Comparison of ENCODE assay signal across 17 cellular contexts in genomic region chr3:180085122-180085710, GRCh38. TPM values are rescaled to one million over a fixed set of nuclear protein-coding genes. Genes with fewer than 3 reads are reported as not detected.
DNase-seq lines count a peak whose midpoint lies in the region; ATAC-seq and TF ChIP-seq lines count a peak whose summit lies in the region.
"Had no signal": no experiment of that assay in that cellular context is flagged by ENCODE, and none has a peak within 500 bp of the region (broad histone marks: within the 10 kb centered on the region; RNA-seq: fewer than 3 reads in every experiment).

No MANE protein-coding gene starts in this region.

- DNase-seq in GM12865 (ENCODE audit: low read depth), result peak; percentile 42
- peak; percentile 38 for DNase-seq in NAMALWA (ENCODE audit: low spot score)
- peak; percentile 8 for DNase-seq in OCI-M1 (lab: John Stamatoyannopoulos, UW)
- no peak for DNase-seq in colonic mucosa
- DNase-seq in psoas muscle, result no peak
- DNase-seq in adrenal gland, result no peak
- DNase-seq: activated gamma-delta T cell; effector CD8-positive, alpha-beta T cell; IMR-90; sigmoid colon; stimulated activated CD4-positive, alpha-beta T cell treated with anti-CD3 and anti-CD28 coated beads, Interleukin-4, amount 100 ng/mL, for 4 hours; stimulated activated naive CD4-positive, alpha-beta T cell treated with Interleukin-2 at 50 U/mL for 16 hours had no signal

- 35 to 51% (median 44%) methylated on average over 2 of the region's 2 CpGs for WGBS in psoas muscle, 3 donors
- WGBS in adrenal gland, 4 donors, result 30 to 52% (median 43%) methylated on average over 2 of the region's 2 CpGs

- H3K9me3 ChIP-seq in colonic mucosa (no peaks in the 10 kb centered on the region), psoas muscle (no peaks in the 10 kb centered on the region), adrenal gland (replicated peaks in 1 of 3) (no peaks in the 10 kb centered on the region)
- H3K9me3 ChIP-seq: BLaER1, SJSA1 had no signal

- H3K36me3 ChIP-seq in colonic mucosa (no peaks in the 10 kb centered on the region), psoas muscle (ENCODE audit: insufficient read depth in 1 of 2, low read depth in 1 of 2) (no peaks in the 10 kb centered on the region), adrenal gland (replicated peaks in 1 of 2) (no peaks in the 10 kb centered on the region)
- H3K36me3 ChIP-seq: BLaER1, sigmoid colon, SJSA1 had no signal

- no peak overlapping the region for H3K9ac ChIP-seq in colonic mucosa (ENCODE audit: low read depth in 2 of 2, low read length in 2 of 2)
- H3K9ac ChIP-seq: BLaER1 had no signal

- intact Hi-C loops in colonic mucosa (cut with DNase I), result no loop called here
- intact Hi-C loops in psoas muscle (cut with DNase I), result no loop called here
- intact Hi-C loops in adrenal gland (cut with DNase I), result no loop called here

- H3K4me1 ChIP-seq in colonic mucosa (no peaks in the 10 kb centered on the region), psoas muscle (no peaks in the 10 kb centered on the region), adrenal gland (replicated peaks in 1 of 2) (no peaks in the 10 kb centered on the region)
- H3K4me1 ChIP-seq: BLaER1, sigmoid colon, SJSA1 had no signal

- H3K27me3 ChIP-seq in colonic mucosa, result no peaks in the 10 kb centered on the region
- H3K27me3 ChIP-seq in psoas muscle (ENCODE audit: insufficient read depth in 3 of 3, low read length in 2 of 3), result no peaks in the 10 kb centered on the region
- no peaks in the 10 kb centered on the region for H3K27me3 ChIP-seq in adrenal gland
- H3K27me3 ChIP-seq: BLaER1, sigmoid colon, SJSA1 had no signal

- TF ChIP-seq CTCF in C4-2B (conservative IDR thresholded peaks at IDR 0.05) (peak; percentile 42), GM12865 (IDR thresholded peaks at IDR 0.05; ENCODE audit: insufficient read depth, low read depth, low read length, missing control alignments) (peak; percentile 32), colonic mucosa (IDR thresholded peaks at IDR 0.05) (no peak), psoas muscle (IDR thresholded peaks at IDR 0.05) (no peak), adrenal gland (IDR thresholded peaks at IDR 0.05) (no peak)

- H3K4me3 ChIP-seq in GM12865 (ENCODE audit: low read depth, low read length) (no peak overlapping the region), colonic mucosa (no peak overlapping the region), psoas muscle (no peak overlapping the region), adrenal gland (no peak overlapping the region)
- H3K4me3 ChIP-seq: BLaER1, sigmoid colon, SJSA1 had no signal

- H3K27ac ChIP-seq in C4-2B (no peak overlapping the region), colonic mucosa (no peak overlapping the region), psoas muscle (no peak overlapping the region), adrenal gland (no peak overlapping the region)
- H3K27ac ChIP-seq: BLaER1, sigmoid colon, SJSA1 had no signal

- no peak for ATAC-seq in psoas muscle
- ATAC-seq in GM21447 (IDR thresholded peaks at IDR 0.05; ENCODE audit: unreplicated experiment), result no peak

- no peak for TF ChIP-seq POLR2A in adrenal gland (IDR thresholded peaks at IDR 0.05)

RNA-seq across cellular contexts. Expression of gene PEX5L, which starts 48.5 kb away (rescaled TPM):
- total RNA-seq in colonic mucosa, result not detected
- not detected for total RNA-seq in psoas muscle
- polyA plus RNA-seq in psoas muscle, result under 1 TPM in 1 of 3 donors, not detected in 2; 0.14 TPM
- under 1 TPM in 5 of 8 donors, not detected in 3; 0.04 to 0.92 (median 0.28) TPM for total RNA-seq in adrenal gland
- under 1 TPM; 0.03 to 0.16 (median 0.07) TPM for polyA plus RNA-seq in adrenal gland
- total RNA-seq: activated CD8-positive, alpha-beta memory T cell treated with anti-CD3 and anti-CD28 coated beads for 36 hours; IMR-90; SJSA1 had no signal
- polyA plus RNA-seq: IMR-90 had no signal

Comparison
In these comparisons a context has a peak if more than half of its experiments do, and no peak if none do; other contexts are left out.
1. CTCF ChIP-seq: peak in C4-2B (single experiment) and GM12865 (single experiment); none in colonic mucosa (single experiment), psoas muscle (single experiment) and adrenal gland (0 of 6).
2. DNase-seq: peak in GM12865 (single experiment), NAMALWA (single experiment) and OCI-M1 (single experiment); none in colonic mucosa (single experiment), psoas muscle (0 of 2) and adrenal gland (0 of 7).